In the genomic region with DNA sequence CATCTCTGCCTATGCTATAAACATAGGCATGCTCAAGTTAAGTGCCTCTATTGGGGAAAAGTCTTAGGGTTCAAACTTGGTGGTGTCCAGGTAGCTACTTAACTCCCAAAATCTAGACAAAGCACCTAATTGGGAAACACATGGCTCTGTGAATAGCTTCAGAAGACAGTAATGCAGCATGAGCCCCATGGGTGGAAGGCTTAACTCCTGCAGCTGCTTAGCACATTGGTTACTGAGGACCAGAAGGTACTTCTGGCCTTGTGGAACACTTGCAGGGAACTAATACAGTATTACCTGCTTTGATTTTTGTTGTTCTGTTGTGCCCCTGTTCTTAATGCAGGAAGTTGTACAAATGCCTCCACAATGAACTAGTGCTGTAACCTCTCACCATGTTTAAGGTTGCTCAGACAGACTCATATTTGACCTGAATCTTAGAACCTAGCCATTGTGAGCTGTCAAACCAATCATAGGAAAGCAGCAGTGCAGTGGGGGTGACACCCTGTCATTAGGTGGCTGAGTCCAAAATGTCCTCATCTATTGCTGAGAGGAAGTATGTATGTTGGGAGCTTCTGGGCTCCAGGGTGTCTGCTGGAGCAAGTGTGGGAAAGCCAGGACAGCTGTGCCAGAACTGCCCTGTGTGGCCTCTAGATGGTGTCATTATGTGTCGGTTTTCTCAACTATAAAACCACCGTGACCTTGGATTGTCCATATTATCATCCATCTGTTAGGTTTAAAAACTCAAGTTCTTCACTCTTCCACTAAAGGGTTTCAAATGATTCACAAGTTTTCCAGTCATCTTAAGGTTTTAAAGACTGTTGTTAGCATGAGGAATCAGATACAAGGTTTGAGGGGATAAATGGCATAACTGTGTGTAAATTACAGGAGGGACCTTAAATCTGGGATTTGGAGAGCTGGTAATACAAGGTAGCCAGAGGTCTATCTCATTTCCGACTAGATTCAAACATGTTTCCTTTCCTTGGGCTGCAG, we compare ENCODE assay signal across 1 cellular context.
TF ChIP-seq lines count a peak whose summit lies in the region.

No MANE protein-coding gene starts in this region.

TF ChIP-seq in GM23338, 12 proteins besides CTCF, POLR2A, EP300 and RAD21 (continued from another document):
- TF ChIP-seq, protein P1, sequence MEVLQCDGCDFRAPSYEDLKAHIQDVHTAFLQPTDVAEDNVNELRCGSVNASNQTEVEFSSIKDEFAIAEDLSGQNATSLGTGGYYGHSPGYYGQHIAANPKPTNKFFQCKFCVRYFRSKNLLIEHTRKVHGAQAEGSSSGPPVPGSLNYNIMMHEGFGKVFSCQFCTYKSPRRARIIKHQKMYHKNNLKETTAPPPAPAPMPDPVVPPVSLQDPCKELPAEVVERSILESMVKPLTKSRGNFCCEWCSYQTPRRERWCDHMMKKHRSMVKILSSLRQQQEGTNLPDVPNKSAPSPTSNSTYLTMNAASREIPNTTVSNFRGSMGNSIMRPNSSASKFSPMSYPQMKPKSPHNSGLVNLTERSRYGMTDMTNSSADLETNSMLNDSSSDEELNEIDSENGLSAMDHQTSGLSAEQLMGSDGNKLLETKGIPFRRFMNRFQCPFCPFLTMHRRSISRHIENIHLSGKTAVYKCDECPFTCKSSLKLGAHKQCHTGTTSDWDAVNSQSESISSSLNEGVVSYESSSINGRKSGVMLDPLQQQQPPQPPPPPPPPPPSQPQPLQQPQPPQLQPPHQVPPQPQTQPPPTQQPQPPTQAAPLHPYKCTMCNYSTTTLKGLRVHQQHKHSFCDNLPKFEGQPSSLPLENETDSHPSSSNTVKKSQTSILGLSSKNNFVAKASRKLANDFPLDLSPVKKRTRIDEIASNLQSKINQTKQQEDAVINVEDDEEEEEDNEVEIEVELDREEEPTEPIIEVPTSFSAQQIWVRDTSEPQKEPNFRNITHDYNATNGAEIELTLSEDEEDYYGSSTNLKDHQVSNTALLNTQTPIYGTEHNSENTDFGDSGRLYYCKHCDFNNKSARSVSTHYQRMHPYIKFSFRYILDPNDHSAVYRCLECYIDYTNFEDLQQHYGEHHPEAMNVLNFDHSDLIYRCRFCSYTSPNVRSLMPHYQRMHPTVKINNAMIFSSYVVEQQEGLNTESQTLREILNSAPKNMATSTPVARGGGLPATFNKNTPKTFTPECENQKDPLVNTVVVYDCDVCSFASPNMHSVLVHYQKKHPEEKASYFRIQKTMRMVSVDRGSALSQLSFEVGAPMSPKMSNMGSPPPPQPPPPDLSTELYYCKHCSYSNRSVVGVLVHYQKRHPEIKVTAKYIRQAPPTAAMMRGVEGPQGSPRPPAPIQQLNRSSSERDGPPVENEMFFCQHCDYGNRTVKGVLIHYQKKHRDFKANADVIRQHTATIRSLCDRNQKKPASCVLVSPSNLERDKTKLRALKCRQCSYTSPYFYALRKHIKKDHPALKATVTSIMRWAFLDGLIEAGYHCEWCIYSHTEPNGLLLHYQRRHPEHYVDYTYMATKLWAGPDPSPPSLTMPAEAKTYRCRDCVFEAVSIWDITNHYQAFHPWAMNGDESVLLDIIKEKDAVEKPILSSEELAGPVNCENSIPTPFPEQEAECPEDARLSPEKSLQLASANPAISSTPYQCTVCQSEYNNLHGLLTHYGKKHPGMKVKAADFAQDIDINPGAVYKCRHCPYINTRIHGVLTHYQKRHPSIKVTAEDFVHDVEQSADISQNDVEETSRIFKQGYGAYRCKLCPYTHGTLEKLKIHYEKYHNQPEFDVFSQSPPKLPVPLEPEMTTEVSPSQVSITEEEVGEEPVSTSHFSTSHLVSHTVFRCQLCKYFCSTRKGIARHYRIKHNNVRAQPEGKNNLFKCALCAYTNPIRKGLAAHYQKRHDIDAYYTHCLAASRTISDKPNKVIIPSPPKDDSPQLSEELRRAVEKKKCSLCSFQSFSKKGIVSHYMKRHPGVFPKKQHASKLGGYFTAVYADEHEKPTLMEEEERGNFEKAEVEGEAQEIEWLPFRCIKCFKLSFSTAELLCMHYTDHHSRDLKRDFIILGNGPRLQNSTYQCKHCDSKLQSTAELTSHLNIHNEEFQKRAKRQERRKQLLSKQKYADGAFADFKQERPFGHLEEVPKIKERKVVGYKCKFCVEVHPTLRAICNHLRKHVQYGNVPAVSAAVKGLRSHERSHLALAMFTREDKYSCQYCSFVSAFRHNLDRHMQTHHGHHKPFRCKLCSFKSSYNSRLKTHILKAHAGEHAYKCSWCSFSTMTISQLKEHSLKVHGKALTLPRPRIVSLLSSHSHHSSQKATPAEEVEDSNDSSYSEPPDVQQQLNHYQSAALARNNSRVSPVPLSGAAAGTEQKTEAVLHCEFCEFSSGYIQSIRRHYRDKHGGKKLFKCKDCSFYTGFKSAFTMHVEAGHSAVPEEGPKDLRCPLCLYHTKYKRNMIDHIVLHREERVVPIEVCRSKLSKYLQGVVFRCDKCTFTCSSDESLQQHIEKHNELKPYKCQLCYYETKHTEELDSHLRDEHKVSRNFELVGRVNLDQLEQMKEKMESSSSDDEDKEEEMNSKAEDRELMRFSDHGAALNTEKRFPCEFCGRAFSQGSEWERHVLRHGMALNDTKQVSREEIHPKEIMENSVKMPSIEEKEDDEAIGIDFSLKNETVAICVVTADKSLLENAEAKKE (CRISPR knock-in tag; IDR thresholded peaks at IDR 0.05), result no peak
- TF ChIP-seq STAT1 (IDR thresholded peaks at IDR 0.05; ENCODE audit: unreplicated experiment) (no peak), CREB1 (CRISPR knock-in tag; IDR thresholded peaks at IDR 0.05; ENCODE audit: low read depth) (no peak), ZNF331 (CRISPR knock-in tag; IDR thresholded peaks at IDR 0.05; ENCODE audit: low read depth) (no peak), EZH2 (IDR thresholded peaks at IDR 0.05; ENCODE audit: low read depth, unreplicated experiment) (no peak), POLR2AphosphoS5 (IDR thresholded peaks at IDR 0.05; ENCODE audit: low read depth) (no peak)
TF ChIP-seq in GM23338: peak in this region for 0.
